In genomic region chr5:163447875-163448274, GRCh38 we compare ENCODE assay signal across 15 cellular contexts. TPM values are rescaled to one million over a fixed set of nuclear protein-coding genes. Genes with fewer than 3 reads are reported as not detected.
DNase-seq lines count a peak whose midpoint lies in the region; ATAC-seq and TF ChIP-seq lines count a peak whose summit lies in the region.
"Had no signal": no experiment of that assay in that cellular context is flagged by ENCODE, and none has a peak within 500 bp of the region (broad histone marks: within the 10 kb centered on the region; RNA-seq: fewer than 3 reads in every experiment).

No MANE protein-coding gene starts in this region.

- H3K27me3 Mint-ChIP-seq in activated CD4-positive, alpha-beta T cell treated with anti-CD3 and anti-CD28 coated beads, Interleukin-2, amount 10 ng/mL, durations not matched to agents 24 days and 14 days: no peaks in the 10 kb centered on the region
- no peaks in the 10 kb centered on the region for H3K27me3 Mint-ChIP-seq in stimulated activated naive CD8-positive, alpha-beta T cell treated with anti-CD3 and anti-CD28 coated beads, Interleukin-15, Interleukin-2, amounts not matched to agents 100 ng/mL and 50 ng/mL, for 24 hours
- no peaks in the 10 kb centered on the region for H3K27me3 Mint-ChIP-seq in stimulated activated naive CD8-positive, alpha-beta T cell treated with anti-CD3 and anti-CD28 coated beads, Interleukin-15, amount 100 ng/mL, for 72 hours
- no peaks in the 10 kb centered on the region for H3K27me3 Mint-ChIP-seq in memory B cell
- H3K27me3 Mint-ChIP-seq in mesothelial cell of epicardium (ENCODE audit: low read depth): no peaks in the 10 kb centered on the region
- H3K27me3 Mint-ChIP-seq in stimulated activated naive B cell treated with anti-CD40 and anti-IgM and Interleukin-4, amounts not matched to agents 10 μg/mL and 1 μg/mL and 100 μg/mL, for 72 hours: no peaks in the 10 kb centered on the region
- H3K27me3 Mint-ChIP-seq: CD4-positive, alpha-beta T cell had no signal

- H3K4me3 Mint-ChIP-seq in activated CD4-positive, alpha-beta T cell treated with anti-CD3 and anti-CD28 coated beads, Interleukin-2, amount 10 ng/mL, durations not matched to agents 24 days and 14 days: no peak overlapping the region
- H3K4me3 Mint-ChIP-seq in stimulated activated naive CD8-positive, alpha-beta T cell treated with anti-CD3 and anti-CD28 coated beads, Interleukin-15, Interleukin-2, amounts not matched to agents 100 ng/mL and 50 ng/mL, for 24 hours: no peak overlapping the region
- no peak overlapping the region for H3K4me3 Mint-ChIP-seq in stimulated activated naive CD8-positive, alpha-beta T cell treated with anti-CD3 and anti-CD28 coated beads, Interleukin-15, amount 100 ng/mL, for 72 hours
- no peak overlapping the region for H3K4me3 Mint-ChIP-seq in memory B cell
- H3K4me3 Mint-ChIP-seq in mesothelial cell of epicardium: no peak overlapping the region
- no peak overlapping the region for H3K4me3 Mint-ChIP-seq in stimulated activated naive B cell treated with anti-CD40 and anti-IgM and Interleukin-4, amounts not matched to agents 10 μg/mL and 1 μg/mL and 100 μg/mL, for 72 hours
- H3K4me3 Mint-ChIP-seq: CD4-positive, alpha-beta T cell; HFFc6 had no signal

- intact Hi-C loops in activated CD4-positive, alpha-beta T cell treated with anti-CD3 and anti-CD28 coated beads, Interleukin-2, amount 10 ng/mL, durations not matched to agents 24 days and 14 days (cut with micrococcal nuclease): no loop called here

- peaks cover 59% of the 10 kb centered on the region for H3K36me3 Mint-ChIP-seq in activated CD4-positive, alpha-beta T cell treated with anti-CD3 and anti-CD28 coated beads, Interleukin-2, amount 10 ng/mL, durations not matched to agents 24 days and 14 days (ENCODE audit: low read depth)
- H3K36me3 Mint-ChIP-seq in stimulated activated naive CD8-positive, alpha-beta T cell treated with anti-CD3 and anti-CD28 coated beads, Interleukin-15, Interleukin-2, amounts not matched to agents 100 ng/mL and 50 ng/mL, for 24 hours (ENCODE audit: low read depth): peaks cover 56% of the 10 kb centered on the region
- H3K36me3 Mint-ChIP-seq in memory B cell (peaks cover 17% of the 10 kb centered on the region), mesothelial cell of epicardium (peaks cover 54% of the 10 kb centered on the region)
- H3K36me3 Mint-ChIP-seq in stimulated activated naive B cell treated with anti-CD40 and anti-IgM and Interleukin-4, amounts not matched to agents 10 μg/mL and 1 μg/mL and 100 μg/mL, for 72 hours: peaks cover 26 to 37% of the 10 kb centered on the region in 2 donors

- TF ChIP-seq CTCF in mesothelial cell of epicardium (IDR thresholded peaks at IDR 0.05; ENCODE audit: unreplicated experiment): no peak

- peak overlapping the region; percentile 39 for H3K27ac Mint-ChIP-seq in activated CD4-positive, alpha-beta T cell treated with anti-CD3 and anti-CD28 coated beads, Interleukin-2, amount 10 ng/mL, durations not matched to agents 24 days and 14 days
- peak overlapping the region; percentile 36 for H3K27ac Mint-ChIP-seq in stimulated activated naive CD8-positive, alpha-beta T cell treated with anti-CD3 and anti-CD28 coated beads, Interleukin-15, Interleukin-2, amounts not matched to agents 100 ng/mL and 50 ng/mL, for 24 hours
- H3K27ac Mint-ChIP-seq in stimulated activated naive CD8-positive, alpha-beta T cell treated with anti-CD3 and anti-CD28 coated beads, Interleukin-15, amount 100 ng/mL, for 72 hours: no peak overlapping the region
- H3K27ac Mint-ChIP-seq in memory B cell (peak overlapping the region; percentile 21), mesothelial cell of epicardium (no peak overlapping the region)
- no peak overlapping the region for H3K27ac Mint-ChIP-seq in stimulated activated naive B cell treated with anti-CD40 and anti-IgM and Interleukin-4, amounts not matched to agents 10 μg/mL and 1 μg/mL and 100 μg/mL, for 72 hours
- H3K27ac Mint-ChIP-seq: CD4-positive, alpha-beta T cell; HFFc6 had no signal

- ATAC-seq in stimulated activated naive CD8-positive, alpha-beta T cell treated with anti-CD3 and anti-CD28 coated beads, Interleukin-15, amount 100 ng/mL, for 72 hours: no peak
- no peak for ATAC-seq in memory B cell (ENCODE audit: low read depth)
- ATAC-seq in stimulated activated naive B cell treated with anti-CD40 and anti-IgM and Interleukin-4, amounts not matched to agents 10 μg/mL and 1 μg/mL and 100 μg/mL, for 72 hours (replicated peaks): no peak

- H3K9me3 Mint-ChIP-seq in activated CD4-positive, alpha-beta T cell treated with anti-CD3 and anti-CD28 coated beads, Interleukin-2, amount 10 ng/mL, durations not matched to agents 24 days and 14 days: no peaks in the 10 kb centered on the region
- H3K9me3 Mint-ChIP-seq in stimulated activated naive CD8-positive, alpha-beta T cell treated with anti-CD3 and anti-CD28 coated beads, Interleukin-15, Interleukin-2, amounts not matched to agents 100 ng/mL and 50 ng/mL, for 24 hours: no peaks in the 10 kb centered on the region
- no peaks in the 10 kb centered on the region for H3K9me3 Mint-ChIP-seq in stimulated activated naive CD8-positive, alpha-beta T cell treated with anti-CD3 and anti-CD28 coated beads, Interleukin-15, amount 100 ng/mL, for 72 hours
- no peaks in the 10 kb centered on the region for H3K9me3 Mint-ChIP-seq in memory B cell
- peaks cover 16% of the 10 kb centered on the region for H3K9me3 Mint-ChIP-seq in mesothelial cell of epicardium
- no peaks in the 10 kb centered on the region for H3K9me3 Mint-ChIP-seq in stimulated activated naive B cell treated with anti-CD40 and anti-IgM and Interleukin-4, amounts not matched to agents 10 μg/mL and 1 μg/mL and 100 μg/mL, for 72 hours
- H3K9me3 Mint-ChIP-seq: CD4-positive, alpha-beta T cell; HFFc6 had no signal

- H3K4me1 Mint-ChIP-seq in activated CD4-positive, alpha-beta T cell treated with anti-CD3 and anti-CD28 coated beads, Interleukin-2, amount 10 ng/mL, durations not matched to agents 24 days and 14 days: peaks cover 11% of the 10 kb centered on the region
- peaks cover 3% of the 10 kb centered on the region for H3K4me1 Mint-ChIP-seq in stimulated activated naive CD8-positive, alpha-beta T cell treated with anti-CD3 and anti-CD28 coated beads, Interleukin-15, Interleukin-2, amounts not matched to agents 100 ng/mL and 50 ng/mL, for 24 hours (ENCODE audit: low read depth)
- H3K4me1 Mint-ChIP-seq in stimulated activated naive CD8-positive, alpha-beta T cell treated with anti-CD3 and anti-CD28 coated beads, Interleukin-15, amount 100 ng/mL, for 72 hours: peaks cover 6% of the 10 kb centered on the region
- H3K4me1 Mint-ChIP-seq in memory B cell (no peaks in the 10 kb centered on the region), mesothelial cell of epicardium (no peaks in the 10 kb centered on the region)
- no peaks in the 10 kb centered on the region for H3K4me1 Mint-ChIP-seq in stimulated activated naive B cell treated with anti-CD40 and anti-IgM and Interleukin-4, amounts not matched to agents 10 μg/mL and 1 μg/mL and 100 μg/mL, for 72 hours

- no peak for DNase-seq in activated CD4-positive, alpha-beta T cell treated with anti-CD3 and anti-CD28 coated beads, Interleukin-2, amount 10 ng/mL, durations not matched to agents 24 days and 14 days
- no peak for DNase-seq in activated CD4-positive, alpha-beta T cell treated with anti-CD3 and anti-CD28 coated beads, Interleukin-2, amount 50 U/mL, for 4 hours
- DNase-seq in stimulated activated naive CD8-positive, alpha-beta T cell treated with anti-CD3 and anti-CD28 coated beads, Interleukin-15, amount 100 ng/mL, for 72 hours: no peak
- DNase-seq in memory B cell (ENCODE audit: low spot score in 2 of 2) (no peak), mesothelial cell of epicardium (ENCODE audit: low spot score in 2 of 2, unreplicated experiment in 2 of 2) (no peak)
- no peak for DNase-seq in stimulated activated naive B cell treated with anti-CD40 and anti-IgM and Interleukin-4, amounts not matched to agents 10 μg/mL and 1 μg/mL and 100 μg/mL, for 72 hours
- DNase-seq: 8988T; CD4-positive, alpha-beta T cell; DMS153; DND-41; GDM1; HCEC 1CT; HFFc6; KBM-7 had no signal

RNA-seq across cellular contexts. Expression of gene CCNG1, which starts 10.5 kb away (rescaled TPM):
- total RNA-seq in activated CD4-positive, alpha-beta T cell treated with anti-CD3 and anti-CD28 coated beads, Interleukin-2, amount 10 ng/mL, durations not matched to agents 24 days and 14 days: 72.5 and 75.1 TPM in 2 replicates
- total RNA-seq in mesothelial cell of epicardium: 229 to 243 TPM (median 230 TPM) in 3 replicates

RNA-seq across cellular contexts. Expression of gene NUDCD2, which starts 12.0 kb away (rescaled TPM):
- total RNA-seq in activated CD4-positive, alpha-beta T cell treated with anti-CD3 and anti-CD28 coated beads, Interleukin-2, amount 10 ng/mL, durations not matched to agents 24 days and 14 days: 44.5 and 50.3 TPM in 2 replicates
- total RNA-seq in mesothelial cell of epicardium: 32.1 to 37.2 TPM (median 34.4 TPM) in 3 replicates

RNA-seq across cellular contexts. Expression of gene HMMR, which starts 12.6 kb away (rescaled TPM):
- 29.1 and 30.8 TPM in 2 replicates for total RNA-seq in activated CD4-positive, alpha-beta T cell treated with anti-CD3 and anti-CD28 coated beads, Interleukin-2, amount 10 ng/mL, durations not matched to agents 24 days and 14 days
- 8.7 to 9.8 TPM (median 9.4 TPM) in 3 replicates for total RNA-seq in mesothelial cell of epicardium

RNA-seq across cellular contexts. Expression of gene MAT2B, which starts 57.5 kb away (rescaled TPM):
- 104 and 105 TPM in 2 replicates for total RNA-seq in activated CD4-positive, alpha-beta T cell treated with anti-CD3 and anti-CD28 coated beads, Interleukin-2, amount 10 ng/mL, durations not matched to agents 24 days and 14 days
- 44.5 to 45.5 TPM (median 44.6 TPM) in 3 replicates for total RNA-seq in mesothelial cell of epicardium

Comparison
In these comparisons a context has a peak if more than half of its experiments do, and no peak if none do; other contexts are left out.
1. H3K27ac Mint-ChIP-seq: peak in activated CD4-positive, alpha-beta T cell treated with anti-CD3 and anti-CD28 coated beads, Interleukin-2, amount 10 ng/mL, durations not matched to agents 24 days and 14 days (single experiment), stimulated activated naive CD8-positive, alpha-beta T cell treated with anti-CD3 and anti-CD28 coated beads, Interleukin-15, Interleukin-2, amounts not matched to agents 100 ng/mL and 50 ng/mL, for 24 hours (single experiment) and memory B cell (single experiment); none in stimulated activated naive CD8-positive, alpha-beta T cell treated with anti-CD3 and anti-CD28 coated beads, Interleukin-15, amount 100 ng/mL, for 72 hours (0 of 2), mesothelial cell of epicardium (single experiment) and stimulated activated naive B cell treated with anti-CD40 and anti-IgM and Interleukin-4, amounts not matched to agents 10 μg/mL and 1 μg/mL and 100 μg/mL, for 72 hours (single experiment).